ENCODE assay signal across 14 cellular contexts in the genomic region with DNA sequence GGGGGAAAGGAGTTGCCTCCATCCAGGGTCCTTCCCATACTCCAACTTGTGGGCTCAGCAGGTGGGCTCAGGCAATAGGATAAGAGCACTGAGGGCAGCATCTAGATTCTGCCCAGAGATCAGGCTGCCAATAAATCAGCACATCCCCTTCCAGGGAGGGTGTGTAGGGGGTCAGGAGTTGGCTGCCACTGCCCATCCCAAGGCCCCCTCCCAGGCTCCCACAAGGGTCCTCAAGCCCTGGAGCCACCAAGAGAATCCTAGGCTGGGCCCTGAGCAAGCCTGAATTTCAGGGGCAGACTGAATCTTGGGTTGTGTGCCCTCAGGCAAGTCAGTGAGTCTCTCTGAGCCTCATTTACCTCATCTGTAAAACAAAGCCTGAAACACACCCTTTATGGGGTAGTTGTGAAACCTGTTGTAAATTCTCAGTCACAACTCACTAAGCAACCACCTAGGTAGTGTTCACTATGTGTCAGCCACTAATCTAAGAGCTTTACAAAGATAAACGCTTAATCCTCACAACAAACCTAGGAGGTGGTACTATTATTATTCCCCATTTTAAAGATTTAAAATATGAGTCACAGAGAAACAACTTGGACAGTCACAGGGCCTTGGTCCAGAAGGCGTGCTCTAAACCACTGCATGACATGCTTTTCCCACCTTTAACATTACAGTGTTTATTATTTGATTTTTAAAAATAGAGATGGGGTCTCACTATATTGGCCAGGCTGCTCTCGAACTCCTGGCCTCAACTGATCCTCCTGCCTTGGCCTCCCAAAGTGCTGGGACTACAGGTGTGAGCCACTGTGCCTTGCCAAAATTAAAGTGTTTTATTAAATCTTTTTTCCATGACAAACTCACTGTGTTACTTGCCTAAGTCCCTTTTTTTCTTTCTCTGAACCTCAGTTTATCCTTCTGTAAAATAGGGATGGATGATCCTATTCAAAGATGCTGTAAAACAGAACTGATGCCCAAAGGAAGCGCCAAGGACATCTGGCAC. TPM values are rescaled to one million over a fixed set of nuclear protein-coding genes. Genes with fewer than 3 reads are reported as not detected.
A peak's percentile ranks its signal among the peaks of the same experiment; 100 is the strongest.
DNase-seq lines count a peak whose midpoint lies in the region; ATAC-seq, FAIRE-seq and TF ChIP-seq lines count a peak whose summit lies in the region.
"Had no signal": no experiment of that assay in that cellular context is flagged by ENCODE, and none has a peak within 500 bp of the region (broad histone marks: within the 10 kb centered on the region; RNA-seq: fewer than 3 reads in every experiment).

No MANE protein-coding gene starts in this region.

- H3K23ac ChIP-seq in trophoblast cell (ENCODE audit: low read length), result no peak overlapping the region

- H4K20me1 ChIP-seq in PC-3 (ENCODE audit: low read length), result no peaks in the 10 kb centered on the region

- intact Hi-C loops in PC-3 (cut with micrococcal nuclease) (no loop called here), stomach (cut with DNase I; ENCODE audit: low total_unique reads) (no loop called here), prostate gland (cut with DNase I) (loop anchor here (5.0 kb wide), 1 partner anchor 340 kb away; no protein-coding TSS in a partner anchor)

- no CpG with 5 or more reads among the region's 4 CpGs for WGBS in trophoblast cell (ENCODE audit: extremely low coverage, insufficient coverage, insufficient read length)
- 83 to 89% (median 87%) methylated on average over 4 of the region's 4 CpGs for WGBS in stomach, 5 donors
- WGBS in prostate gland, result 90% methylated on average over 4 of the region's 4 CpGs

- H3K79me2 ChIP-seq in PC-3 (ENCODE audit: low read length) (no peaks in the 10 kb centered on the region), trophoblast cell (ENCODE audit: control insufficient read depth, insufficient read depth, low read length, poor library complexity) (peaks cover 2% of the 10 kb centered on the region)

- no peak for TF ChIP-seq EP300 in stomach (IDR thresholded peaks at IDR 0.05)

- H3K4me1 ChIP-seq in PC-3 (ENCODE audit: insufficient read depth, low read length) (peaks cover 32% of the 10 kb centered on the region), trophoblast cell (ENCODE audit: control insufficient read depth in 1 of 2, insufficient read depth in 2 of 2, low read length in 2 of 2) (peaks cover 27 to 41% of the 10 kb centered on the region in 2 experiments), stomach (peaks cover 0 to 19% (median 11%) of the 10 kb centered on the region in 4 donors), prostate gland (replicated peaks) (no peaks in the 10 kb centered on the region)
- H3K4me1 ChIP-seq: testis had no signal

- H3K9ac ChIP-seq in PC-3 (ENCODE audit: low read length) (no peak overlapping the region), trophoblast cell (ENCODE audit: low read length) (no peak overlapping the region)

- peak overlapping the region; percentile 20 for H2AK5ac ChIP-seq in trophoblast cell (ENCODE audit: low read length)

- H4K8ac ChIP-seq in trophoblast cell (ENCODE audit: low read depth, low read length), result peak overlapping the region; percentile 34

- H2BK12ac ChIP-seq in trophoblast cell (ENCODE audit: low read length), result peak overlapping the region; percentile 53

- no peaks in the 10 kb centered on the region for H3F3A ChIP-seq in PC-3 (ENCODE audit: low read length, unreplicated experiment)

- H3K79me1 ChIP-seq in trophoblast cell (ENCODE audit: low read length), result peaks cover 45% of the 10 kb centered on the region

- H3K14ac ChIP-seq in trophoblast cell (ENCODE audit: low read length), result no peak overlapping the region

- FAIRE-seq in H54 (lab: Jason Lieb, UNC), result no peak
- FAIRE-seq: endometrium had no signal

- H3K9me3 ChIP-seq in PC-3 (ENCODE audit: low read length) (no peaks in the 10 kb centered on the region), trophoblast cell (ENCODE audit: insufficient read depth, low read depth, low read length) (no peaks in the 10 kb centered on the region), stomach (no peaks in the 10 kb centered on the region), prostate gland (no peaks in the 10 kb centered on the region)
- H3K9me3 ChIP-seq: testis had no signal

- peak overlapping the region; percentile 39 for H3K27ac ChIP-seq in PC-3 (ENCODE audit: low read length)
- no peak overlapping the region for H3K27ac ChIP-seq in trophoblast cell (ENCODE audit: low read depth, low read length)
- no peak overlapping the region for H3K27ac ChIP-seq in brain microvascular endothelial cell
- H3K27ac ChIP-seq in stomach, result no peak overlapping the region
- H3K27ac ChIP-seq in prostate gland, result no peak overlapping the region
- H3K27ac ChIP-seq: testis had no signal

- POLR2A ChIA-PET in PC-3 (lab: Charles Lee; ENCODE audit: unreplicated experiment), result no interaction called here

- CTCF ChIA-PET in PC-3 (lab: Charles Lee), result interaction anchor here (0.6 to 1.1 kb wide), 3 partner anchors 153 to 737 kb away, joined by 3 to 4 read pairs (median 4); partner anchors contain the start of gene TMEM9B

- BruUV-seq in PC-3 (replicated peaks; lab: Mats Ljungman, UMichigan), result no TSS peak

- TF ChIP-seq CTCF in PC-3 (conservative IDR thresholded peaks at IDR 0.05; ENCODE audit: low read depth, low read length) (no peak), epithelial cell of esophagus (IDR thresholded peaks at IDR 0.05; ENCODE audit: insufficient read depth, low read depth, low read length, missing control alignments) (no peak), brain microvascular endothelial cell (IDR thresholded peaks at IDR 0.05; ENCODE audit: low read depth, low read length, missing control alignments) (no peak), stomach (IDR thresholded peaks at IDR 0.05) (no peak), prostate gland (IDR thresholded peaks at IDR 0.05) (no peak)

- no peak overlapping the region for H3K18ac ChIP-seq in trophoblast cell (ENCODE audit: low read length)

- no peak overlapping the region for H3K4ac ChIP-seq in trophoblast cell (ENCODE audit: low read depth, low read length)

- DNase-seq in H54 (ENCODE audit: insufficient read length, low spot score), result peak; percentile 43
- DNase-seq in PC-3, result peak; percentile 72
- DNase-seq in epithelial cell of esophagus (ENCODE audit: low read depth), result peak; percentile 98
- DNase-seq in trophoblast cell, result no peak
- DNase-seq in brain microvascular endothelial cell, result no peak
- no peak for DNase-seq in stomach
- no peak for DNase-seq in prostate gland (ENCODE audit: low spot score)
- DNase-seq: activated CD4-positive, CD25-positive, alpha-beta regulatory T cell treated with anti-CD3 and anti-CD28 coated beads, Interleukin-2, amount 50 U/mL, for 72 hours; activated effector memory CD4-positive, alpha-beta T cell treated with anti-CD3 and anti-CD28 coated beads, Interleukin-2, amount 50 U/mL, for 16 hours; NCI-H1694; testis had no signal

- no peak for TF ChIP-seq POLR2A in H54 (IDR thresholded peaks at IDR 0.05; ENCODE audit: low read depth, low read length)
- no peak for TF ChIP-seq POLR2A in stomach (IDR thresholded peaks at IDR 0.05)
- no peak for TF ChIP-seq POLR2A in prostate gland (IDR thresholded peaks at IDR 0.05)

- peak overlapping the region; percentile 20; the same call in 1 of the 2 replicates for H3K4me2 ChIP-seq in PC-3 (ENCODE audit: low read length)
- no peak overlapping the region for H3K4me2 ChIP-seq in trophoblast cell (ENCODE audit: low read length)

- H2AFZ ChIP-seq in PC-3 (ENCODE audit: low read length) (no peak overlapping the region), trophoblast cell (ENCODE audit: insufficient read depth, low read length, poor library complexity) (no peak overlapping the region)

- H3K36me3 ChIP-seq in PC-3 (ENCODE audit: low read depth, low read length) (no peaks in the 10 kb centered on the region), trophoblast cell (ENCODE audit: control insufficient read depth in 1 of 2, insufficient read depth in 2 of 2, low read length in 2 of 2) (no peaks in the 10 kb centered on the region), brain microvascular endothelial cell (replicated peaks) (no peaks in the 10 kb centered on the region), stomach (no peaks in the 10 kb centered on the region), prostate gland (no peaks in the 10 kb centered on the region)

- no peaks in the 10 kb centered on the region for H3K9me2 ChIP-seq in PC-3 (replicated peaks; ENCODE audit: low read length)

- ATAC-seq in PC-3 (peak; percentile 27), HG02938 (IDR thresholded peaks at IDR 0.05; ENCODE audit: unreplicated experiment) (no peak)
- ATAC-seq: natural killer cell treated with Interleukin-12 subunit alpha and Interleukin-12 subunit beta and Interleukin-15 and Interleukin-18, amount 100 ng/mL, for 72 hours had no signal

- no peaks in the 10 kb centered on the region for H3K27me3 ChIP-seq in PC-3 (ENCODE audit: low read length)
- H3K27me3 ChIP-seq in trophoblast cell (ENCODE audit: insufficient read depth, low read length), result no peaks in the 10 kb centered on the region
- H3K27me3 ChIP-seq in brain microvascular endothelial cell (replicated peaks), result no peaks in the 10 kb centered on the region
- no peaks in the 10 kb centered on the region for H3K27me3 ChIP-seq in stomach
- no peaks in the 10 kb centered on the region for H3K27me3 ChIP-seq in prostate gland (replicated peaks; ENCODE audit: insufficient read depth)
- H3K27me3 ChIP-seq: testis had no signal

- H4K91ac ChIP-seq in trophoblast cell (ENCODE audit: low read depth, low read length), result peak overlapping the region; percentile 80

- peak overlapping the region; percentile 37 for H2BK120ac ChIP-seq in trophoblast cell (ENCODE audit: insufficient read depth, low read length, poor library complexity)

- H2BK5ac ChIP-seq in trophoblast cell (ENCODE audit: low read depth, low read length, poor library complexity), result peak overlapping the region; percentile 32

- in situ Hi-C loops in brain microvascular endothelial cell (cut with HindIII; ENCODE audit: low pct_ligation_motif_present, low sequenced_read_pairs), result no loop called here

- no peak overlapping the region for H4K12ac ChIP-seq in trophoblast cell (ENCODE audit: low read depth, low read length)

- H3K4me3 ChIP-seq in PC-3 (ENCODE audit: low read length) (no peak overlapping the region), epithelial cell of esophagus (ENCODE audit: low read length) (no peak overlapping the region), trophoblast cell (ENCODE audit: low read depth, low read length) (no peak overlapping the region), brain microvascular endothelial cell (ENCODE audit: low read depth, low read length) (no peak overlapping the region), stomach (no peak overlapping the region), prostate gland (no peak overlapping the region)
- H3K4me3 ChIP-seq: testis had no signal

RNA-seq across cellular contexts. Expression of gene LMO1, which starts 36.2 kb away (rescaled TPM):
- 0.15 TPM in 1 of 2 replicates, not detected in the other for total RNA-seq in PC-3 (2014; rRNA removed)
- polyA plus RNA-seq in trophoblast cell (2013), result 9.5 and 10.1 TPM in 2 replicates
- total RNA-seq in stomach, result not detected
- under 1 TPM in 1 of 3 donors, not detected in 2; 0.65 TPM for polyA plus RNA-seq in stomach
- total RNA-seq in prostate gland, result not detected
- total RNA-seq: natural killer cell treated with Interleukin-12 subunit alpha and Interleukin-12 subunit beta and Interleukin-15 and Interleukin-18, amount 100 ng/mL, for 72 hours had no signal

RNA-seq across cellular contexts. Expression of gene RIC3, which starts 58.6 kb away (rescaled TPM):
- not detected in 2 replicates for total RNA-seq in PC-3 (2014; rRNA removed)
- 1.0 and 1.2 TPM in 2 replicates for polyA plus RNA-seq in trophoblast cell (2013)
- total RNA-seq in stomach, result 10 to 100 TPM in 4 of 5 donors, not detected in 1; 13.4 to 29.5 (median 16.7) TPM
- 10 to 100 TPM in 1 of 3 donors, 1 to 10 TPM in 2; 1.1 to 13.1 (median 2.3) TPM for polyA plus RNA-seq in stomach
- total RNA-seq in prostate gland, result 10 to 100 TPM; 25.0 to 27.3 TPM

Comparison
In these comparisons a context has a peak if more than half of its experiments do, and no peak if none do; other contexts are left out.
1. DNase-seq: peak in H54 (single experiment), PC-3 (single experiment) and epithelial cell of esophagus (single experiment); none in trophoblast cell (0 of 2), brain microvascular endothelial cell (single experiment), stomach (single experiment) and prostate gland (single experiment).